Comparison of ENCODE assay signal across 20 cellular contexts in genomic region chr19:38592940-38593339, GRCh38. TPM values are rescaled to one million over a fixed set of nuclear protein-coding genes. Genes with fewer than 3 reads are reported as not detected.
A peak's percentile ranks its signal among the peaks of the same experiment; 100 is the strongest.
DNase-seq lines count a peak whose midpoint lies in the region; ATAC-seq, FAIRE-seq and TF ChIP-seq lines count a peak whose summit lies in the region.
"Had no signal": no experiment of that assay in that cellular context is flagged by ENCODE, and none has a peak within 500 bp of the region (broad histone marks: within the 10 kb centered on the region; RNA-seq: fewer than 3 reads in every experiment).

No MANE protein-coding gene starts in this region.

- H2AFZ ChIP-seq in PC-3 (ENCODE audit: low read length), result no peak overlapping the region

- H3K4me1 Mint-ChIP-seq in endodermal cell, result no peaks in the 10 kb centered on the region
- no peaks in the 10 kb centered on the region for H3K4me1 Mint-ChIP-seq in progenitor cell of endocrine pancreas (ENCODE audit: low read depth)
- H3K4me1 Mint-ChIP-seq: B cell had no signal

- H3K27ac ChIP-seq in endodermal cell (ENCODE audit: low read depth, low read length) (no peak overlapping the region), small intestine (ENCODE audit: low read depth in 1 of 2, low read length in 1 of 2) (no peak overlapping the region), PC-3 (ENCODE audit: low read length) (no peak overlapping the region), esophagus muscularis mucosa (replicated peaks in 1 of 4) (no peak overlapping the region)
- H3K27ac ChIP-seq: HL-60, RWPE1 had no signal

- H3K9me3 ChIP-seq in endodermal cell (ENCODE audit: control insufficient read depth, low read length) (no peaks in the 10 kb centered on the region), small intestine (ENCODE audit: control insufficient read depth, low read depth) (no peaks in the 10 kb centered on the region), PC-3 (ENCODE audit: low read length) (no peaks in the 10 kb centered on the region), esophagus muscularis mucosa (no peaks in the 10 kb centered on the region)
- H3K9me3 ChIP-seq: HAP-1 had no signal

- no peaks in the 10 kb centered on the region for H3K9me3 Mint-ChIP-seq in endodermal cell
- H3K9me3 Mint-ChIP-seq in progenitor cell of endocrine pancreas (ENCODE audit: low read depth), result no peaks in the 10 kb centered on the region
- H3K9me3 Mint-ChIP-seq: CD4-positive, CD25-positive, alpha-beta regulatory T cell had no signal

- H3K36me3 ChIP-seq in endodermal cell (ENCODE audit: control insufficient read depth, insufficient read depth, low read length) (no peaks in the 10 kb centered on the region), small intestine (ENCODE audit: control insufficient read depth in 2 of 2, insufficient read depth in 2 of 2, low read length in 2 of 2) (no peaks in the 10 kb centered on the region), PC-3 (ENCODE audit: low read depth, low read length) (no peaks in the 10 kb centered on the region), esophagus muscularis mucosa (no peaks in the 10 kb centered on the region)
- H3K36me3 ChIP-seq: HAP-1 had no signal

- H3K27ac Mint-ChIP-seq in endodermal cell (no peak overlapping the region), progenitor cell of endocrine pancreas (no peak overlapping the region)
- H3K27ac Mint-ChIP-seq: B cell; CD4-positive, CD25-positive, alpha-beta regulatory T cell had no signal

- ATAC-seq in PC-3, result no peak

- WGBS in endodermal cell (ENCODE audit: insufficient coverage in 1 of 2, insufficient read length in 1 of 2), 2 experiments, result 78 to 82% methylated on average over 5 to 6 of the region's 6 CpGs
- WGBS in small intestine, 3 donors, result 51 to 77% (median 70%) methylated on average over 6 of the region's 6 CpGs
- 81% methylated on average over 6 of the region's 6 CpGs for WGBS in esophagus muscularis mucosa

- TF ChIP-seq CTCF in GM12873 (IDR thresholded peaks at IDR 0.05; ENCODE audit: insufficient read depth, low read depth, low read length, missing control alignments) (peak; percentile 20), endodermal cell (conservative IDR thresholded peaks at IDR 0.05) (peak; percentile 64), progenitor cell of endocrine pancreas (IDR thresholded peaks at IDR 0.05; ENCODE audit: unreplicated experiment) (peak; percentile 30), PC-3 (conservative IDR thresholded peaks at IDR 0.05; ENCODE audit: low read depth, low read length) (no peak), esophagus muscularis mucosa (IDR thresholded peaks at IDR 0.05) (no peak)

- H3F3A ChIP-seq in PC-3 (ENCODE audit: low read length, unreplicated experiment), result no peaks in the 10 kb centered on the region

- intact Hi-C loops in PC-3 (cut with micrococcal nuclease) (no loop called here), esophagus muscularis mucosa (cut with DNase I) (no loop called here)

- H3K27me3 ChIP-seq in endodermal cell (ENCODE audit: control insufficient read depth, insufficient read depth, low read length, poor library complexity, severe bottlenecking), result no peaks in the 10 kb centered on the region
- no peaks in the 10 kb centered on the region for H3K27me3 ChIP-seq in small intestine (ENCODE audit: control insufficient read depth in 2 of 2, insufficient read depth in 2 of 2, low read length in 2 of 2)
- H3K27me3 ChIP-seq in PC-3 (ENCODE audit: low read length), result no peaks in the 10 kb centered on the region
- H3K27me3 ChIP-seq in esophagus muscularis mucosa, result peaks cover 0 to 52% (median 7%) of the 10 kb centered on the region in 4 donors

- POLR2A ChIA-PET in PC-3 (lab: Charles Lee; ENCODE audit: unreplicated experiment), result no interaction called here

- no peak for FAIRE-seq in small intestine (lab: Jason Lieb, UNC)
- FAIRE-seq: GM12892 had no signal

- H3K4me2 ChIP-seq in PC-3 (ENCODE audit: low read length), result no peak overlapping the region

- H3K36me3 Mint-ChIP-seq in endodermal cell (ENCODE audit: low read depth) (no peaks in the 10 kb centered on the region), progenitor cell of endocrine pancreas (ENCODE audit: insufficient read depth) (no peaks in the 10 kb centered on the region)

- DNase-seq in HT-29 (ENCODE audit: low spot score), result peak; percentile 38
- DNase-seq in endodermal cell, result peak; percentile 78
- no peak for DNase-seq in progenitor cell of endocrine pancreas (ENCODE audit: low spot score, unreplicated experiment)
- DNase-seq in small intestine, result no peak
- DNase-seq in PC-3, result no peak
- DNase-seq in esophagus muscularis mucosa (ENCODE audit: extremely low spot score), result no peak
- DNase-seq: CD4-positive, CD25-positive, alpha-beta regulatory T cell; DMS53; KBM-7; MV-4-11; NCI-H1417 treated with DMSO at 0.1 percent for 48 hours; NCI-H2029 treated with DMSO at 0.1 percent for 48 hours; NCI-H2171 treated with DMSO at 0.1 percent for 48 hours; NCI-H774 had no signal

- no peaks in the 10 kb centered on the region for H3K79me2 ChIP-seq in PC-3 (ENCODE audit: low read length)

- TF ChIP-seq EP300 in esophagus muscularis mucosa (IDR thresholded peaks at IDR 0.05), result no peak

- H3K9ac ChIP-seq in endodermal cell (ENCODE audit: extremely low read depth, low read length, poor library complexity, severe bottlenecking), result no peak overlapping the region
- no peak overlapping the region for H3K9ac ChIP-seq in PC-3 (ENCODE audit: low read length)

- H3K9me2 ChIP-seq in PC-3 (replicated peaks; ENCODE audit: low read length), result no peaks in the 10 kb centered on the region

- H3K4me3 Mint-ChIP-seq in endodermal cell (no peak overlapping the region), progenitor cell of endocrine pancreas (ENCODE audit: low read depth) (no peak overlapping the region)
- H3K4me3 Mint-ChIP-seq: B cell; CD4-positive, CD25-positive, alpha-beta regulatory T cell had no signal

- H4K20me1 ChIP-seq in PC-3 (ENCODE audit: low read length), result no peaks in the 10 kb centered on the region

- no TSS peak for BruUV-seq in PC-3 (replicated peaks; lab: Mats Ljungman, UMichigan)

- CTCF ChIA-PET in PC-3 (lab: Charles Lee), result no interaction called here

- H3K4me1 ChIP-seq in endodermal cell (ENCODE audit: control insufficient read depth, insufficient read depth, low read length), result no peaks in the 10 kb centered on the region
- H3K4me1 ChIP-seq in small intestine (ENCODE audit: control insufficient read depth in 2 of 2, insufficient read depth in 1 of 2, low read depth in 1 of 2, low read length in 1 of 2), result no peaks in the 10 kb centered on the region
- no peaks in the 10 kb centered on the region for H3K4me1 ChIP-seq in PC-3 (ENCODE audit: insufficient read depth, low read length)
- peaks cover 3 to 10% (median 8%) of the 10 kb centered on the region in 4 donors for H3K4me1 ChIP-seq in esophagus muscularis mucosa
- H3K4me1 ChIP-seq: HAP-1 had no signal

- no peak for TF ChIP-seq POLR2A in esophagus muscularis mucosa (IDR thresholded peaks at IDR 0.05; ENCODE audit: low read depth)

- no peak overlapping the region for H3K4me3 ChIP-seq in endodermal cell (ENCODE audit: low read length)
- no peak overlapping the region for H3K4me3 ChIP-seq in small intestine (ENCODE audit: low read depth in 1 of 2, low read length in 2 of 2)
- no peak overlapping the region for H3K4me3 ChIP-seq in PC-3 (ENCODE audit: low read length)
- H3K4me3 ChIP-seq in esophagus muscularis mucosa, result no peak overlapping the region
- H3K4me3 ChIP-seq: HAP-1 had no signal

- peaks cover 2% of the 10 kb centered on the region for H3K27me3 Mint-ChIP-seq in endodermal cell (ENCODE audit: insufficient read depth)
- H3K27me3 Mint-ChIP-seq in progenitor cell of endocrine pancreas, result peaks cover 3% of the 10 kb centered on the region
- H3K27me3 Mint-ChIP-seq: B cell; CD4-positive, CD25-positive, alpha-beta regulatory T cell had no signal

RNA-seq across cellular contexts. Expression of gene MAP4K1, which starts 24.8 kb away (rescaled TPM):
- total RNA-seq in HT-29 (2014; rRNA removed; shearing (Covaris generic)), result 0.36 TPM in 1 of 2 replicates, not detected in the other
- total RNA-seq in endodermal cell (10 to 100 TPM; 12.3 to 17.8 TPM), progenitor cell of endocrine pancreas (6.7 and 10.9 TPM in 2 replicates), PC-3 (2014; rRNA removed) (0.63 and 2.3 TPM in 2 replicates), esophagus muscularis mucosa (1 to 10 TPM; 1.2 to 4.5 (median 3.1) TPM)
- polyA plus RNA-seq in endodermal cell (2013, experiment 1 of 2), result 3.8 TPM
- polyA plus RNA-seq in endodermal cell (2013, experiment 2 of 2), result 5.5 TPM
- 10 to 100 TPM in 1 of 3 donors, 1 to 10 TPM in 1, under 1 TPM in 1; 0.45 to 10.8 (median 4.0) TPM for polyA plus RNA-seq in small intestine

RNA-seq across cellular contexts. Expression of gene EIF3K, which starts 26.0 kb away (rescaled TPM):
- 724 and 815 TPM in 2 replicates for total RNA-seq in HT-29 (2014; rRNA removed; shearing (Covaris generic))
- total RNA-seq in endodermal cell, result 100 to 1,000 TPM; 303 to 334 TPM
- 248 TPM for polyA plus RNA-seq in endodermal cell (2013, experiment 1 of 2)
- 218 TPM for polyA plus RNA-seq in endodermal cell (2013, experiment 2 of 2)
- 193 and 203 TPM in 2 replicates for total RNA-seq in progenitor cell of endocrine pancreas
- 100 to 1,000 TPM; 619 to 710 (median 633) TPM for polyA plus RNA-seq in small intestine
- total RNA-seq in PC-3 (2014; rRNA removed), result 310 and 414 TPM in 2 replicates
- 100 to 1,000 TPM; 333 to 570 (median 446) TPM for total RNA-seq in esophagus muscularis mucosa

RNA-seq across cellular contexts. Expression of gene ACTN4, which starts 54.5 kb away (rescaled TPM):
- 1,009 and 1,083 TPM in 2 replicates for total RNA-seq in HT-29 (2014; rRNA removed; shearing (Covaris generic))
- total RNA-seq in endodermal cell (100 to 1,000 TPM; 378 to 437 TPM), progenitor cell of endocrine pancreas (639 and 657 TPM in 2 replicates), PC-3 (2014; rRNA removed) (382 and 397 TPM in 2 replicates), esophagus muscularis mucosa (100 to 1,000 TPM; 416 to 816 (median 598) TPM)
- polyA plus RNA-seq in endodermal cell (2013, experiment 1 of 2), result 322 TPM
- polyA plus RNA-seq in endodermal cell (2013, experiment 2 of 2), result 298 TPM
- 100 to 1,000 TPM; 188 to 326 (median 291) TPM for polyA plus RNA-seq in small intestine

Comparison
In these comparisons a context has a peak if more than half of its experiments do, and no peak if none do; other contexts are left out.
1. CTCF ChIP-seq: peak in GM12873 (single experiment), endodermal cell (single experiment) and progenitor cell of endocrine pancreas (single experiment); none in PC-3 (single experiment) and esophagus muscularis mucosa (0 of 3).
2. DNase-seq: peak in HT-29 (single experiment) and endodermal cell (single experiment); none in progenitor cell of endocrine pancreas (single experiment), small intestine (single experiment), PC-3 (single experiment) and esophagus muscularis mucosa (single experiment).